ENCODE assay signal across 1 cellular context in genomic region chr11:267491-267994, GRCh38.
TF ChIP-seq lines count a peak whose summit lies in the region.

No MANE protein-coding gene starts in this region.

TF ChIP-seq in K562, 482 proteins besides CTCF, POLR2A, EP300 and RAD21 (continued from another document and continues in another):
- TF ChIP-seq NEUROD1 (IDR thresholded peaks at IDR 0.05; ENCODE audit: borderline replicate concordance, low read depth, low read length, partially characterized antibody): no peak
- TF ChIP-seq NFE2 (IDR thresholded peaks at IDR 0.05; ENCODE audit: low read depth): no peak
- peak; percentile 13 for TF ChIP-seq POLR2B (IDR thresholded peaks at IDR 0.05; ENCODE audit: low read depth, partially characterized antibody)
- no peak for TF ChIP-seq SP1 (CRISPR knock-in tag; IDR thresholded peaks at IDR 0.05)
- peak; percentile 22; the same call in 1 of the 2 replicates for TF ChIP-seq ZBTB7A (IDR thresholded peaks at IDR 0.05; ENCODE audit: borderline replicate concordance, control insufficient read depth, low read depth, low read length)
- no peak for TF ChIP-seq HMGXB4 (CRISPR knock-in tag; IDR thresholded peaks at IDR 0.05)
- no peak for TF ChIP-seq TCF15 (CRISPR knock-in tag; IDR thresholded peaks at IDR 0.05)
- peak; percentile 91 for TF ChIP-seq VEZF1 (CRISPR knock-in tag; IDR thresholded peaks at IDR 0.05)
- no peak for TF ChIP-seq HSF4 (CRISPR knock-in tag; IDR thresholded peaks at IDR 0.05; ENCODE audit: borderline replicate concordance)
- TF ChIP-seq SRSF1 (IDR thresholded peaks at IDR 0.05; ENCODE audit: low read depth, low read length): no peak
- TF ChIP-seq RFX1 (IDR thresholded peaks at IDR 0.05): no peak
- no peak for TF ChIP-seq KLF1 (tag; IDR thresholded peaks at IDR 0.05)
- peak; percentile 76; the same call in 1 of the 2 replicates for TF ChIP-seq MGA (IDR thresholded peaks at IDR 0.05)
- TF ChIP-seq OTX1 (CRISPR knock-in tag; IDR thresholded peaks at IDR 0.05): 0 out of 2 replicates have a peak, but pooled peaks have one; percentile 42
- no peak for TF ChIP-seq ZFX (CRISPR knock-in tag; IDR thresholded peaks at IDR 0.05)
- TF ChIP-seq ADNP (tag; IDR thresholded peaks at IDR 0.05): no peak
- TF ChIP-seq ZBTB11 (CRISPR knock-in tag; IDR thresholded peaks at IDR 0.05): no peak
- no peak for TF ChIP-seq USF1 (CRISPR knock-in tag; IDR thresholded peaks at IDR 0.05)
- no peak for TF ChIP-seq HLTF (IDR thresholded peaks at IDR 0.05)
- no peak for TF ChIP-seq ZC3H8 (IDR thresholded peaks at IDR 0.05)
- TF ChIP-seq ETS1 (conservative IDR thresholded peaks at IDR 0.05; ENCODE audit: control insufficient read depth, low read depth, low read length): no peak
- TF ChIP-seq HMG20B (CRISPR knock-in tag; IDR thresholded peaks at IDR 0.05): no peak
- TF ChIP-seq PTRF (tag; IDR thresholded peaks at IDR 0.05): no peak
- TF ChIP-seq NFE2L1 (tag; IDR thresholded peaks at IDR 0.05; ENCODE audit: borderline replicate concordance, low read depth): no peak
- TF ChIP-seq CEBPZ (IDR thresholded peaks at IDR 0.05; ENCODE audit: borderline replicate concordance, low read depth, low read length): no peak
- TF ChIP-seq MAFF (IDR thresholded peaks at IDR 0.05; ENCODE audit: low read length): no peak
- TF ChIP-seq DACH1 (IDR thresholded peaks at IDR 0.05; ENCODE audit: partially characterized antibody): no peak
- no peak for TF ChIP-seq ARID1B (IDR thresholded peaks at IDR 0.05)
- TF ChIP-seq BRD4 (IDR thresholded peaks at IDR 0.05): no peak
- TF ChIP-seq NFYB (IDR thresholded peaks at IDR 0.05; ENCODE audit: extremely low read depth, insufficient read length): no peak
- 0 out of 2 replicates have a peak, but pooled peaks have one; percentile 23 for TF ChIP-seq NBN (IDR thresholded peaks at IDR 0.05; ENCODE audit: low read depth)
- TF ChIP-seq ZNF75A (CRISPR knock-in tag; IDR thresholded peaks at IDR 0.05): no peak
